Comparison of ENCODE assay signal across 1 cellular context in the genomic region with DNA sequence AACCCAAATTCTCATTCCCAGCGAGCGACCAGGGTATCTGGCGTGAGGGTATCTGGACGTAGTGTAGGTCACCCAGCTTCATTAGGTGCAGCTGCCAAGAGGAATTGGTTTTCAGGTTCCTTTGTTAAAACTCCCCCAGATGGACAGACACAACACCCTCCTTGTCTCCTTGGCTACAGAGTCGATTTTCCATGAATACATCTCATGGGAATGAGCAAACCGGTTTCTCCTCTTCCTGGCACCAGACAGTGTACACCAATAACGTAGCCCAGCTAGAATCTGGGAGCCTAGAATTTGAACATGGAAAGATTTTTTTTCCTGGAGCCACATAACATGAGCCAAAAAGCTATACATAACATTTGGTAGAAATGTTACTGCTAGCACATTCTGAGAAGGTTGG.
TF ChIP-seq lines count a peak whose summit lies in the region.

No MANE protein-coding gene starts in this region.

TF ChIP-seq in Ishikawa, 13 proteins besides CTCF, POLR2A, EP300 and RAD21:
- TF ChIP-seq REST (IDR thresholded peaks at IDR 0.05; ENCODE audit: low read depth): no peak
- TF ChIP-seq CREB1 (IDR thresholded peaks at IDR 0.05; ENCODE audit: low read depth): no peak
- TF ChIP-seq NFIC (IDR thresholded peaks at IDR 0.05): peak; percentile 71
- TF ChIP-seq TCF12 (IDR thresholded peaks at IDR 0.05; ENCODE audit: low read depth): 0 out of 2 replicates have a peak, but pooled peaks have one; percentile 34
- TF ChIP-seq TEAD4 (IDR thresholded peaks at IDR 0.05): peak; percentile 36; the same call in 1 of the 2 replicates
